ENCODE assay signal across 8 cellular contexts in the genomic region with DNA sequence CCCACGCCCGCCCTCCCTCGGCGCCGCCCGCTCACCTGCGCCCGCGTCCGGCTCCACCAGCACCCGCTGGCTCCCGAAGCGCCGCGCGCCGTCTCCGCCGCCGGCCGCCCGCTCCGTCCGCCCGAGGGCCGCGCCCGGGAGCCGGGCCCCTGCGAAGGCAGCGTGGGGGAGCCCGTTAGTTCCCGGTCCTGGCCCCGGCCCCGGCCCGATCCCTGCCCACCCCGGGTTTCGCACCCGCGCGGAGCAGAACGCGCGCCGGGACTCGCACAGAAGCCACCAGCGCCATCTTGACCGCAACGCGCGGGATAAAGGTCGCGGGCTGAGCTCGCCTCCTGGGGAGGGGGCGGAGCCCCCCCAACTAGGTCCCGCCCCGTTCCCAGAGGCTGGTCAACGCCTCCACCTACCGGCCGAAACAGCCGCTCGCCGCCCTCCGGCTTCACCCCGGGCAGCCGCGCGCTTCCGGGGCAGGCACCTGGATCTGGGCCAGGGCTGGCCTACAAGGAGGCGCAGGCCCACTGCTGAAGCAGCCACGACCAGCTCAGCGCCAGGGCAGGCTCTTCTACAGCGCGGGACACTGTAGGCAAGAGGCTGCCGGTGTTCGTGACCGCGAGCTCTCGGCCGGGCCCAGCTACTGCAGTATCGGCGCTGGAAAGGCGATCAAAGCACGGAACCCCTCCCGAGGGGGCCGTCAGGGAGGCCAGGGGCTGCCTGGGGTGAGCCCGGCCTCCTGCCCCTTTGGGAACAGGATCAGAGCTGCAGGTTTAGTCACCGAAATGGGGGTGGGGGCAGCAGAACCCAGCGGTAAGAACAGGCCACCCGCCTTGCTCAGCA. TPM values are rescaled to one million over a fixed set of nuclear protein-coding genes. Genes with fewer than 3 reads are reported as not detected.
DNase-seq lines count a peak whose midpoint lies in the region; ATAC-seq, FAIRE-seq and TF ChIP-seq lines count a peak whose summit lies in the region.

A gene with protein sequence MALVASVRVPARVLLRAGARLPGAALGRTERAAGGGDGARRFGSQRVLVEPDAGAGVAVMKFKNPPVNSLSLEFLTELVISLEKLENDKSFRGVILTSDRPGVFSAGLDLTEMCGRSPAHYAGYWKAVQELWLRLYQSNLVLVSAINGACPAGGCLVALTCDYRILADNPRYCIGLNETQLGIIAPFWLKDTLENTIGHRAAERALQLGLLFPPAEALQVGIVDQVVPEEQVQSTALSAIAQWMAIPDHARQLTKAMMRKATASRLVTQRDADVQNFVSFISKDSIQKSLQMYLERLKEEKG (minus strand): TSS at position 307 of the 831 bp plus-strand sequence. CDS start 21 bp downstream, at position 286.

- CTCF ChIA-PET in HepG2 (lab: Yijun Ruan, JAX; ENCODE audit: low intra/inter-chr PET ratio, low total read pairs) = interaction anchor here (1.8 kb wide), 1 partner anchor 57 kb away, joined by 6 read pairs; no protein-coding TSS in a partner anchor

- in situ Hi-C loops in HepG2 (cut with HindIII; ENCODE audit: extremely low pct_ligation_motif_present, low pct_unique_long_range_greater_than_20kb) = no loop called here

- no peak within 1 kb of the TSS for H2AFZ ChIP-seq in HepG2 (ENCODE audit: low read length)

- peaks cover 55% of the 10 kb centered on the region for H4K20me1 ChIP-seq in BLaER1
- peaks cover 5% of the 10 kb centered on the region for H4K20me1 ChIP-seq in HepG2 (ENCODE audit: insufficient read depth, low read length)

- peaks cover 30% of the 10 kb centered on the region for H3K4me1 ChIP-seq in BLaER1
- H3K4me1 ChIP-seq in HepG2 (ENCODE audit: insufficient read depth, low read length) = peaks cover 27% of the 10 kb centered on the region

- H3K27me3 ChIP-seq in BLaER1 (no peaks in the 10 kb centered on the region), HepG2 (ENCODE audit: control insufficient read depth in 1 of 2, insufficient read depth in 2 of 2, low read length in 2 of 2) (no peaks in the 10 kb centered on the region; a peak in 1 of 5 replicates)

- H3K9ac ChIP-seq in BLaER1 (peak within 1 kb of the TSS; percentile 93), HepG2 (ENCODE audit: insufficient read depth, low read depth, low read length) (peak within 1 kb of the TSS; percentile 80)

- DNase-seq in NCI-H526 (lab: John Stamatoyannopoulos, UW) (peak; percentile 57 to 90), dermis blood vessel endothelial cell (peak; percentile 95), HepG2 (ENCODE audit: low spot score) (peak; percentile 87)
- DNase-seq in activated CD4-positive, alpha-beta T cell treated with anti-CD3 and anti-CD28 coated beads, Interleukin-2, amount 50 U/mL, for 24 hours (ENCODE audit: low read depth in 1 of 2, low spot score in 1 of 2) = peak; percentile 60 to 68
- DNase-seq in stimulated activated CD4-positive, alpha-beta T cell treated with anti-CD3 and anti-CD28 coated beads, Interleukin-4, amount 100 ng/mL, for 1 hour = peak; percentile 73

- ATAC-seq in HG03439 (IDR thresholded peaks at IDR 0.05; ENCODE audit: unreplicated experiment) (peak; percentile 81), HepG2 (peak; percentile 90)

- peak within 1 kb of the TSS; percentile 91 for H3K4me2 ChIP-seq in BLaER1
- H3K4me2 ChIP-seq in HepG2 (ENCODE audit: low read depth, low read length) = peak within 1 kb of the TSS; percentile 86

- TF ChIP-seq CTCF in HepG2 (CRISPR knock-in tag; IDR thresholded peaks at IDR 0.05) = peak; percentile 98

- POLR2A ChIA-PET in HepG2 (lab: Yijun Ruan, JAX) = interaction anchor here (0.7 to 3.7 kb wide), 36 partner anchors 8 to 287 kb away, joined by 3 to 79 read pairs (median 5); a partner anchor contains a TSS

- H3K9me3 ChIP-seq in BLaER1 (no peaks in the 10 kb centered on the region), HepG2 (ENCODE audit: low read length) (no peaks in the 10 kb centered on the region)

- peaks cover 23% of the 10 kb centered on the region for H3K79me2 ChIP-seq in HepG2 (ENCODE audit: insufficient read depth, low read length)

- H3K36me3 ChIP-seq in BLaER1 (peaks cover 76% of the 10 kb centered on the region), HepG2 (replicated peaks in 1 of 2; ENCODE audit: control insufficient read depth in 1 of 2, insufficient read depth in 2 of 2, low read length in 2 of 2) (peaks cover 10 to 33% of the 10 kb centered on the region in 2 experiments)

- peak within 1 kb of the TSS; percentile 93 for H3K27ac ChIP-seq in BLaER1
- H3K27ac ChIP-seq in HepG2 (ENCODE audit: extremely low read length, insufficient read depth, low read length) = peak within 1 kb of the TSS; percentile 83

- no TSS peak for BruUV-seq in HepG2 (replicated peaks; lab: Mats Ljungman, UMichigan)

- TF ChIP-seq POLR2A in GM19193 (IDR thresholded peaks at IDR 0.05; ENCODE audit: extremely low read depth, insufficient read depth, insufficient read length) (peak; percentile 86), HepG2 (IDR thresholded peaks at IDR 0.05; ENCODE audit: insufficient read depth in 1 of 2, low read depth in 2 of 2, low read length in 2 of 2) (peak; percentile 85 to 95)

- peak in 1 of 2 experiments; percentile 36; a peak in 2 of 4 replicates for TF ChIP-seq EP300 in HepG2 (IDR thresholded peaks at IDR 0.05; ENCODE audit: low read depth in 2 of 2, low read length in 2 of 2)
- TF ChIP-seq EP300 in HepG2 (CRISPR knock-in tag; IDR thresholded peaks at IDR 0.05; ENCODE audit: borderline replicate concordance) = peak; percentile 8; the same call in 1 of the 2 replicates

- H3K4me3 ChIP-seq in BLaER1 (peak within 1 kb of the TSS; percentile 84), HepG2 (replicated peaks in 1 of 3; ENCODE audit: insufficient read depth in 1 of 3, low read depth in 2 of 3, low read length in 3 of 3) (peak within 1 kb of the TSS; percentile 71 to 84 (median 75))

- 0% methylated on average over 23 of the region's 90 CpGs for WGBS in HepG2 (ENCODE audit: low lambda C conversion rate)

- intact Hi-C loops in HepG2 (cut with micrococcal nuclease; ENCODE audit: unreplicated experiment) = loop anchor here (5.0 kb wide), 1 partner anchor 54 kb away; a partner anchor contains a TSS

- peak; percentile 94 for TF ChIP-seq RAD21 in HepG2 (CRISPR knock-in tag; IDR thresholded peaks at IDR 0.05)

- peak; percentile 48 for FAIRE-seq in HepG2 (lab: Jason Lieb, UNC)

TF ChIP-seq in HepG2, 621 proteins besides CTCF, POLR2A, EP300 and RAD21 (continues in another document):
- TF ChIP-seq, protein P1, sequence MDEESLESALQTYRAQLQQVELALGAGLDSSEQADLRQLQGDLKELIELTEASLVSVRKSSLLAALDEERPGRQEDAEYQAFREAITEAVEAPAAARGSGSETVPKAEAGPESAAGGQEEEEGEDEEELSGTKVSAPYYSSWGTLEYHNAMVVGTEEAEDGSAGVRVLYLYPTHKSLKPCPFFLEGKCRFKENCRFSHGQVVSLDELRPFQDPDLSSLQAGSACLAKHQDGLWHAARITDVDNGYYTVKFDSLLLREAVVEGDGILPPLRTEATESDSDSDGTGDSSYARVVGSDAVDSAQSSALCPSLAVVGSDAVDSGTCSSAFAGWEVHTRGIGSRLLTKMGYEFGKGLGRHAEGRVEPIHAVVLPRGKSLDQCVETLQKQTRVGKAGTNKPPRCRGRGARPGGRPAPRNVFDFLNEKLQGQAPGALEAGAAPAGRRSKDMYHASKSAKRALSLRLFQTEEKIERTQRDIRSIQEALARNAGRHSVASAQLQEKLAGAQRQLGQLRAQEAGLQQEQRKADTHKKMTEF (CRISPR knock-in tag; IDR thresholded peaks at IDR 0.05) = peak; percentile 90
- TF ChIP-seq ADNP (CRISPR knock-in tag; IDR thresholded peaks at IDR 0.05) (no peak), ZNF253 (CRISPR knock-in tag; IDR thresholded peaks at IDR 0.05; ENCODE audit: borderline replicate concordance) (peak; percentile 61; the same call in 1 of the 2 replicates), ZNF331 (CRISPR knock-in tag; IDR thresholded peaks at IDR 0.05) (peak; percentile 91), TBX3 (IDR thresholded peaks at IDR 0.05; ENCODE audit: borderline replicate concordance) (no peak), MZF1 (CRISPR knock-in tag; IDR thresholded peaks at IDR 0.05; ENCODE audit: borderline replicate concordance) (no peak), NFATC3 (CRISPR knock-in tag; IDR thresholded peaks at IDR 0.05) (no peak), CENPX (CRISPR knock-in tag; IDR thresholded peaks at IDR 0.05) (no peak)
- TF ChIP-seq, protein P2, sequence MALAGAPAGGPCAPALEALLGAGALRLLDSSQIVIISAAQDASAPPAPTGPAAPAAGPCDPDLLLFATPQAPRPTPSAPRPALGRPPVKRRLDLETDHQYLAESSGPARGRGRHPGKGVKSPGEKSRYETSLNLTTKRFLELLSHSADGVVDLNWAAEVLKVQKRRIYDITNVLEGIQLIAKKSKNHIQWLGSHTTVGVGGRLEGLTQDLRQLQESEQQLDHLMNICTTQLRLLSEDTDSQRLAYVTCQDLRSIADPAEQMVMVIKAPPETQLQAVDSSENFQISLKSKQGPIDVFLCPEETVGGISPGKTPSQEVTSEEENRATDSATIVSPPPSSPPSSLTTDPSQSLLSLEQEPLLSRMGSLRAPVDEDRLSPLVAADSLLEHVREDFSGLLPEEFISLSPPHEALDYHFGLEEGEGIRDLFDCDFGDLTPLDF (CRISPR knock-in tag; IDR thresholded peaks at IDR 0.05) = peak; percentile 77

RNA-seq across cellular contexts. Expression of the gene that starts here (rescaled TPM):
- total RNA-seq in dermis blood vessel endothelial cell (32.3 and 37.8 TPM in 2 replicates), HepG2 (2016; rRNA removed; fragmentation: Illumina TruSeq; extraction: Trizol) (73.8 and 82.0 TPM in 2 replicates)
- 44.2 and 54.8 TPM in 2 replicates for total RNA-seq in HepG2 (2016; cell fraction: cytosol; rRNA removed; fragmentation: Illumina TruSeq; extraction: Trizol; ENCODE audit: low read depth)
- total RNA-seq in HepG2 (2016; cell fraction: insoluble cytoplasmic fraction; rRNA removed; fragmentation: Illumina TruSeq; extraction: Trizol) = 75.0 and 87.4 TPM in 2 replicates
- total RNA-seq in HepG2 (2016; cell fraction: membrane; rRNA removed; fragmentation: Illumina TruSeq; extraction: Trizol) = 72.9 and 79.9 TPM in 2 replicates
- total RNA-seq in HepG2 (2016; cell fraction: nucleus; rRNA removed; fragmentation: Illumina TruSeq; extraction: Trizol) = 36.0 and 44.8 TPM in 2 replicates
- 102 and 117 TPM in 2 replicates for polyA plus RNA-seq in HepG2 (2011; rRNA removed)
- polyA plus RNA-seq in HepG2 (2011; cell fraction: cytosol; rRNA removed) = 92.8 and 162 TPM in 2 replicates
- 91.6 and 93.8 TPM in 2 replicates for polyA plus RNA-seq in HepG2 (2011; cell fraction: nucleus; rRNA removed)
- 64.9 and 71.4 TPM in 2 replicates for polyA plus RNA-seq in HepG2 (2012)
- 65.1 and 77.0 TPM in 2 replicates for polyA plus RNA-seq in HepG2 (2016; cell fraction: cytosol; fragmentation: Illumina TruSeq; extraction: Trizol; ENCODE audit: low read depth)
- polyA plus RNA-seq in HepG2 (2016; cell fraction: insoluble cytoplasmic fraction; fragmentation: Illumina TruSeq; extraction: Trizol; ENCODE audit: low read depth) = 81.7 and 86.2 TPM in 2 replicates
- 77.8 and 83.0 TPM in 2 replicates for polyA plus RNA-seq in HepG2 (2016; cell fraction: membrane; fragmentation: Illumina TruSeq; extraction: Trizol; ENCODE audit: low read depth)
- polyA plus RNA-seq in HepG2 (2016; cell fraction: nucleus; fragmentation: Illumina TruSeq; extraction: Trizol; ENCODE audit: insufficient read depth, low read depth) = 91.3 and 94.3 TPM in 2 replicates
- polyA minus RNA-seq in HepG2 (2011; rRNA and poly(A)+ RNA removed; ENCODE audit: low replicate concordance) = 56.0 and 57.4 TPM in 2 replicates
- polyA minus RNA-seq in HepG2 (2011; cell fraction: cytosol; rRNA and poly(A)+ RNA removed) = 29.4 and 32.4 TPM in 2 replicates
- polyA minus RNA-seq in HepG2 (2011; cell fraction: nucleus; rRNA and poly(A)+ RNA removed) = 20.0 and 23.1 TPM in 2 replicates

Comparison
In these comparisons a context has a peak if more than half of its experiments do, and no peak if none do; other contexts are left out.
1. Peak in every context shown above with its lines: DNase-seq, ATAC-seq, H3K4me3 ChIP-seq and H3K27ac ChIP-seq.